Comparison of ENCODE assay signal across 8 cellular contexts in genomic region chrX:3919683-3920423, GRCh38.
DNase-seq lines count a peak whose midpoint lies in the region; ATAC-seq and TF ChIP-seq lines count a peak whose summit lies in the region.
"Not testable (repeated sequence)": the region's sequence is repeated elsewhere in the genome, so short reads cannot be mapped to it uniquely, and the experiment has no call there.

No MANE protein-coding gene starts in this region.

- TF ChIP-seq CTCF in mucosa of descending colon (IDR thresholded peaks at IDR 0.05): not testable (repeated sequence)

- not testable (repeated sequence) for H3K27me3 Mint-ChIP-seq in activated naive CD8-positive, alpha-beta T cell treated with anti-CD3 and anti-CD28 coated beads, Interleukin-2, amount 10 ng/mL, durations not matched to agents 7 days and 5 days

- H3K4me3 ChIP-seq in mucosa of descending colon: not testable (repeated sequence)

- H3K4me1 Mint-ChIP-seq in activated naive CD8-positive, alpha-beta T cell treated with anti-CD3 and anti-CD28 coated beads, Interleukin-2, amount 10 ng/mL, durations not matched to agents 7 days and 5 days: not testable (repeated sequence)

- ATAC-seq in GM18505 (IDR thresholded peaks at IDR 0.05; ENCODE audit: unreplicated experiment) (peak; percentile 31), GM19351 (IDR thresholded peaks at IDR 0.05; ENCODE audit: unreplicated experiment) (peak; percentile 46), GM21526 (IDR thresholded peaks at IDR 0.05; ENCODE audit: low FRiP score, unreplicated experiment) (peak; percentile 43), HG02678 (IDR thresholded peaks at IDR 0.05; ENCODE audit: unreplicated experiment) (peak; percentile 30), HG03064 (IDR thresholded peaks at IDR 0.05; ENCODE audit: low read depth, unreplicated experiment) (peak; percentile 38), HG03520 (IDR thresholded peaks at IDR 0.05; ENCODE audit: unreplicated experiment) (peak; percentile 27), mucosa of descending colon (peak; percentile 75)
- ATAC-seq in activated naive CD8-positive, alpha-beta T cell treated with anti-CD3 and anti-CD28 coated beads, Interleukin-2, amount 10 ng/mL, durations not matched to agents 7 days and 5 days (ENCODE audit: low read depth): peak; percentile 30

- not testable (repeated sequence) for H3K9me3 Mint-ChIP-seq in activated naive CD8-positive, alpha-beta T cell treated with anti-CD3 and anti-CD28 coated beads, Interleukin-2, amount 10 ng/mL, durations not matched to agents 7 days and 5 days

- TF ChIP-seq POLR2A in GM18505 (IDR thresholded peaks at IDR 0.05; ENCODE audit: borderline replicate concordance, extremely low read depth, insufficient read depth, insufficient read length): not testable (repeated sequence)

- not testable (repeated sequence) for DNase-seq in activated naive CD8-positive, alpha-beta T cell treated with anti-CD3 and anti-CD28 coated beads, Interleukin-2, amount 10 ng/mL, durations not matched to agents 7 days and 5 days; mucosa of descending colon

- intact Hi-C loops in mucosa of descending colon (cut with DNase I, micrococcal nuclease): not testable (repeated sequence)

- POLR2A ChIA-PET in activated naive CD8-positive, alpha-beta T cell treated with anti-CD3 and anti-CD28 coated beads, Interleukin-2, amount 10 ng/mL, durations not matched to agents 7 days and 5 days (lab: Charles Lee): not testable (repeated sequence)

- H3K36me3 Mint-ChIP-seq in activated naive CD8-positive, alpha-beta T cell treated with anti-CD3 and anti-CD28 coated beads, Interleukin-2, amount 10 ng/mL, durations not matched to agents 7 days and 5 days: not testable (repeated sequence)

- not testable (repeated sequence) for H3K27ac Mint-ChIP-seq in activated naive CD8-positive, alpha-beta T cell treated with anti-CD3 and anti-CD28 coated beads, Interleukin-2, amount 10 ng/mL, durations not matched to agents 7 days and 5 days

- not testable (repeated sequence) for H3K36me3 ChIP-seq in mucosa of descending colon (ENCODE audit: low read depth)

- H3K9me3 ChIP-seq in mucosa of descending colon: not testable (repeated sequence)

- not testable (repeated sequence) for H3K4me1 ChIP-seq in mucosa of descending colon (ENCODE audit: low read depth)

- not testable (repeated sequence) for H3K4me3 Mint-ChIP-seq in activated naive CD8-positive, alpha-beta T cell treated with anti-CD3 and anti-CD28 coated beads, Interleukin-2, amount 10 ng/mL, durations not matched to agents 7 days and 5 days
